Comparison of ENCODE assay signal across 8 cellular contexts in the genomic region with DNA sequence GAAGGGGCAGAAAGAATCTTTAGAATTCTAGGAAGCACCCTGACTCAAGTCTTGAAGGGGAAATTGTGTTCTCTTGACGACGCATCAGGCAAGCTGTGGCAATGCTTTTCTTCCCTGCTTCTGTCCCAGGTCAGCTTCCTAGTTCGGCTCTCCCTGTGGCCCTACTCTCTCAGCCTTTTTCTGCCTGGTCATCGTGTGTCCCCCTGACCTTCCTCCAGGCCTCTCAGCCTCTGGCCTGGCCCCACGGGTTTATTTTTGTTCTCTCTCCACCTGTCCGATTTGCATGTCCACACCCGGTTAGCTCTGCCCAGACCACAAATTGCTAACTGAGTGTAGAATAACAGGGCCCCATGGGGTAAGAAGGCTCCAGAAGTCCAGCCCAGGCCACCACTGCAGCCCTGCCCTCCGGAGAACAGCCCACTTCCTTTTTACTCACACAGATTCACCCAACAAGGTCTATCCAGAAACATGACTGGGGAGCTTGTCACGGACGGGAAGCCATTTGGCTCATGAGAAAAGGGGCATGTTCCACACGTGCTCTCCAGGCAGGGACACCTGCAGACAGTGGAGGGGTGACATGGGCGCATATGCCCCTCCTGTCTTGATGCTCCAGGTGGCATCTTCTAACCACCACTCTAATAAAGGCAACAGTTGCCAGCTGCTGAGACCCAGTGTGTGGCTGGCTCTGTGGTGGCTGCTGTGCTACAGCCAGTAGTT.
DNase-seq lines count a peak whose midpoint lies in the region; ATAC-seq and TF ChIP-seq lines count a peak whose summit lies in the region.

No MANE protein-coding gene starts in this region.

- no peak for TF ChIP-seq CTCF in GM13977 (IDR thresholded peaks at IDR 0.05; ENCODE audit: extremely low read depth, insufficient read depth, missing control alignments)

- in situ Hi-C loops in GM13977 (cut with MboI; ENCODE audit: low pct_unique_long_range_greater_than_20kb, low sequenced_read_pairs, unreplicated experiment), result no loop called here

- DNase-seq in GM13977 (ENCODE audit: low spot score), result peak; percentile 74
- peak; percentile 48 for DNase-seq in glomerular visceral epithelial cell (ENCODE audit: extremely low spot score)
- DNase-seq in DMS114 treated with DMSO at 0.1 percent for 48 hours (lab: John Stamatoyannopoulos, UW; ENCODE audit: unreplicated experiment), result no peak
- no peak for DNase-seq in COLO829 (ENCODE audit: low spot score)
- DNase-seq in epidermal melanocyte (ENCODE audit: insufficient read length, low spot score), result no peak
- DNase-seq in anterior cingulate cortex (lab: John Stamatoyannopoulos, UW), result no peak

- peak; percentile 63 for ATAC-seq in GM21423 (IDR thresholded peaks at IDR 0.05; ENCODE audit: unreplicated experiment)
- peak; percentile 38 for ATAC-seq in HG03565 (IDR thresholded peaks at IDR 0.05; ENCODE audit: unreplicated experiment)

Comparison
In these comparisons a context has a peak if more than half of its experiments do, and no peak if none do; other contexts are left out.
1. DNase-seq: peak in GM13977 (single experiment) and glomerular visceral epithelial cell (single experiment); none in DMS114 treated with DMSO at 0.1 percent for 48 hours (single experiment), COLO829 (single experiment), epidermal melanocyte (single experiment) and anterior cingulate cortex (0 of 58).